In the genomic region with DNA sequence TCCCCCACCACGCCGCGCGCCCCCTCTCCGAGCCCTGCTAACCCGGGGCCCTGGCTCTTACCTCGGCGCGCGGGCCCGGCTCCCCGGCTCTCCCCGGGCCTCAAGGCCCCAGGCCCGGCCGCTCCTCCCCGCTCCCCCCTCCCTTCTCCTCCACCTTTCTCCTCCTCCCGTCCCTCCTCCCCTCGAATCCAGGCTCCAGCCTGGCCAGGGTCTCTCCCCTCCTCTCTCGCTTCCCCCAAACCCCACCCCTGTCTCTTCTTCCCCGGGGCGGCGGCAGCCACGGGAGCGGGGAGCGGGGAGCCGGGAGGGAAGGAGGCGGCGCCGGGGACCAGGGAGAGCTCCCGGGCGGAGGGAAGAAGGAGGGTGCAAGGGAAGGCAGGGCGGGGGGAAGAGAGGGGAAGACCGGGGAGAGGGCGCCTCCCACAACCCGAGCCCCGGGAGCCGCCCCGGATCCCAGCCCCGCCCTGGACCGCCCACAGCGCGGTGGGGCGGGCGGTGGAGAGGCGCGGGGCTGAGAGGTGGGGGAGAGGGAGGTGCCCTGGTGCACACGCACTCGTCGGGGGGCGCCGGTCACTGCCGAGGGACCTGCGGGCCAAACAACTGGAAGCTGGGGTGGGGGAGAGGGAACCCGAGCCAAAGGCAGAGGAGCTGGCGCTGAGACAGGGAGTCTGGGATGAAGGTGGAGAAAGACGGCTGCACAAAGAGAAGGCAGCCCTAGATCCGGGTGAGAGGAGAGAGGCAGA, we compare ENCODE assay signal across 8 cellular contexts. TPM values are rescaled to one million over a fixed set of nuclear protein-coding genes. Genes with fewer than 3 reads are reported as not detected.
DNase-seq lines count a peak whose midpoint lies in the region; ATAC-seq and TF ChIP-seq lines count a peak whose summit lies in the region.

A gene (minus strand): TSS at position 395 of the 743 bp plus-strand sequence. CDS start 798 bp downstream, outside the sequence.

- H3K79me1 ChIP-seq in H9 (ENCODE audit: insufficient read depth, low read depth, low read length, poor library complexity, severe bottlenecking): no peaks in the 10 kb centered on the region
- H3K79me1 ChIP-seq in trophoblast cell (ENCODE audit: low read length): peaks cover 4% of the 10 kb centered on the region

- H3K4me3 Mint-ChIP-seq in H9: peak within 1 kb of the TSS; percentile 88 to 92

- H3K4me3 ChIP-seq in cardiac muscle cell (peak within 1 kb of the TSS; percentile 65), trophoblast cell (ENCODE audit: low read depth, low read length) (peak within 1 kb of the TSS; percentile 88), upper lobe of right lung (peak within 1 kb of the TSS; percentile 75)

- H3K9me3 ChIP-seq in H9 (ENCODE audit: control insufficient read depth, low read depth, low read length): no peaks in the 10 kb centered on the region
- no peaks in the 10 kb centered on the region for H3K9me3 ChIP-seq in cardiac muscle cell (ENCODE audit: low read depth)
- H3K9me3 ChIP-seq in trophoblast cell (ENCODE audit: insufficient read depth, low read depth, low read length): no peaks in the 10 kb centered on the region
- H3K9me3 ChIP-seq in upper lobe of right lung: no peaks in the 10 kb centered on the region

- H2AK5ac ChIP-seq in H9 (ENCODE audit: insufficient read length, low read length) (no peak within 1 kb of the TSS), trophoblast cell (ENCODE audit: low read length) (no peak within 1 kb of the TSS)

- peak; percentile 78 for DNase-seq in DMS153 treated with DMSO at 0.1 percent for 48 hours (lab: John Stamatoyannopoulos, UW; ENCODE audit: unreplicated experiment)
- peak; percentile 89 for DNase-seq in H9
- DNase-seq in NCI-H128 (lab: John Stamatoyannopoulos, UW; ENCODE audit: unreplicated experiment): peak; percentile 67
- DNase-seq in T-helper 1 cell: peak; percentile 63 to 72 (median 68)
- peak; percentile 94 to 95 for DNase-seq in cardiac muscle cell (ENCODE audit: low read depth in 1 of 2, low spot score in 1 of 2)
- DNase-seq in trophoblast cell: peak in 1 of 2 donors; percentile 11
- DNase-seq in upper lobe of right lung: peak; percentile 92

- H3K23me2 ChIP-seq in H9 (ENCODE audit: insufficient read length, low read depth, low read length, poor library complexity, severe bottlenecking): peaks cover 36% of the 10 kb centered on the region

- H3K4me1 Mint-ChIP-seq in H9: peaks cover 55 to 60% of the 10 kb centered on the region in 2 experiments

- no peak within 1 kb of the TSS for H2BK20ac ChIP-seq in H9 (ENCODE audit: low read depth, low read length, poor library complexity, severe bottlenecking)

- H3K23ac ChIP-seq in H9 (ENCODE audit: insufficient read length, low read depth, low read length) (no peak within 1 kb of the TSS), trophoblast cell (ENCODE audit: low read length) (no peak within 1 kb of the TSS)

- H2AFZ ChIP-seq in H9 (ENCODE audit: low read length): no peak within 1 kb of the TSS
- peak within 1 kb of the TSS; percentile 51 for H2AFZ ChIP-seq in trophoblast cell (ENCODE audit: insufficient read depth, low read length, poor library complexity)

- H4K5ac ChIP-seq in H9 (ENCODE audit: insufficient read length, low read depth, low read length): no peak within 1 kb of the TSS

- H3K27ac ChIP-seq in H9 (ENCODE audit: insufficient read length, low read depth, low read length): no peak within 1 kb of the TSS
- no peak within 1 kb of the TSS for H3K27ac ChIP-seq in adipose tissue (ENCODE audit: low read depth, low read length)
- peak within 1 kb of the TSS; percentile 84 for H3K27ac ChIP-seq in cardiac muscle cell
- peak within 1 kb of the TSS; percentile 64 for H3K27ac ChIP-seq in trophoblast cell (ENCODE audit: low read depth, low read length)
- peak within 1 kb of the TSS; percentile 68 for H3K27ac ChIP-seq in upper lobe of right lung

- H4K12ac ChIP-seq in trophoblast cell (ENCODE audit: low read depth, low read length): no peak within 1 kb of the TSS

- H2BK120ac ChIP-seq in H9 (ENCODE audit: low read depth, low read length, poor library complexity, severe bottlenecking): no peak within 1 kb of the TSS
- peak within 1 kb of the TSS; percentile 5 for H2BK120ac ChIP-seq in trophoblast cell (ENCODE audit: insufficient read depth, low read length, poor library complexity)

- H3K36me3 Mint-ChIP-seq in H9 (ENCODE audit: insufficient read depth in 1 of 3, low read depth in 3 of 3): peaks cover 0 to 17% (median 9%) of the 10 kb centered on the region in 3 experiments; a peak in 5 of 7 replicates

- H2BK15ac ChIP-seq in H9 (ENCODE audit: low read depth, low read length): no peak within 1 kb of the TSS

- H3T11ph ChIP-seq in H9 (ENCODE audit: low read length): no peak within 1 kb of the TSS

- H3K14ac ChIP-seq in H9 (ENCODE audit: insufficient read depth, low read length): peak within 1 kb of the TSS; percentile 0; the same call in 1 of the 2 replicates
- no peak within 1 kb of the TSS for H3K14ac ChIP-seq in trophoblast cell (ENCODE audit: low read length)

- WGBS in H9 (ENCODE audit: extremely low coverage, insufficient read length, low lambda C conversion rate): no CpG with 5 or more reads among the region's 57 CpGs
- 0 to 1% (median 0%) methylated on average over 25 to 51 of the region's 57 CpGs for WGBS in adipose tissue, 3 donors
- no CpG with 5 or more reads among the region's 57 CpGs for WGBS in trophoblast cell (ENCODE audit: extremely low coverage, insufficient coverage, insufficient read length)

- H3K4me2 ChIP-seq in H9 (ENCODE audit: insufficient read depth, insufficient read length, low read length) (peak within 1 kb of the TSS; percentile 93), trophoblast cell (ENCODE audit: low read length) (peak within 1 kb of the TSS; percentile 99)

- H3K79me2 ChIP-seq in H9 (ENCODE audit: insufficient read depth, low read length) (no peaks in the 10 kb centered on the region; the same call in 1 of the 2 replicates), trophoblast cell (ENCODE audit: control insufficient read depth, insufficient read depth, low read length, poor library complexity) (peaks cover 2% of the 10 kb centered on the region)

- no peak within 1 kb of the TSS for H3K4ac ChIP-seq in H9 (ENCODE audit: low read depth, low read length)
- peak within 1 kb of the TSS; percentile 2 for H3K4ac ChIP-seq in trophoblast cell (ENCODE audit: low read depth, low read length)

- H3K36me3 ChIP-seq in cardiac muscle cell: no peaks in the 10 kb centered on the region
- H3K36me3 ChIP-seq in trophoblast cell (ENCODE audit: control insufficient read depth in 1 of 2, insufficient read depth in 2 of 2, low read length in 2 of 2): peaks cover 0 to 1% of the 10 kb centered on the region in 2 experiments
- H3K36me3 ChIP-seq in upper lobe of right lung: no peaks in the 10 kb centered on the region

- H4K20me1 ChIP-seq in H9 (ENCODE audit: control insufficient read depth, insufficient read depth, insufficient read length): no peaks in the 10 kb centered on the region

- TF ChIP-seq CTCF in H9 (conservative IDR thresholded peaks at IDR 0.05) (no peak), cardiac muscle cell (IDR thresholded peaks at IDR 0.05; ENCODE audit: low read depth, low read length) (no peak), upper lobe of right lung (IDR thresholded peaks at IDR 0.05) (no peak)

- no peak within 1 kb of the TSS for H4K8ac ChIP-seq in H9 (replicated peaks; ENCODE audit: insufficient read length, low read depth, low read length)
- peak within 1 kb of the TSS; percentile 53 for H4K8ac ChIP-seq in trophoblast cell (ENCODE audit: low read depth, low read length)

- H3K27me3 Mint-ChIP-seq in H9 (ENCODE audit: low read depth): no peaks in the 10 kb centered on the region; the same call in none of the 2 replicates

- H3K4me1 ChIP-seq in H9 (ENCODE audit: insufficient read depth, low read length): peaks cover 4% of the 10 kb centered on the region; the same call in 1 of the 2 replicates
- no peaks in the 10 kb centered on the region for H3K4me1 ChIP-seq in cardiac muscle cell (ENCODE audit: low read depth)
- peaks cover 10 to 14% of the 10 kb centered on the region in 2 experiments for H3K4me1 ChIP-seq in trophoblast cell (ENCODE audit: control insufficient read depth in 1 of 2, insufficient read depth in 2 of 2, low read length in 2 of 2)
- H3K4me1 ChIP-seq in upper lobe of right lung: peaks cover 22% of the 10 kb centered on the region

- no peak within 1 kb of the TSS for H3K56ac ChIP-seq in H9 (ENCODE audit: insufficient read length, low read depth, low read length)

- H3K27ac Mint-ChIP-seq in H9: peak within 1 kb of the TSS; percentile 62 to 96 (median 87)

- peak; percentile 97 for ATAC-seq in upper lobe of right lung

- H3K9ac ChIP-seq in H9 (ENCODE audit: extremely low read depth, insufficient read length, low read length): peak within 1 kb of the TSS; percentile 27
- H3K9ac ChIP-seq in trophoblast cell (ENCODE audit: low read length): peak within 1 kb of the TSS; percentile 61

- intact Hi-C loops in upper lobe of right lung (cut with DNase I): no loop called here

- no peak within 1 kb of the TSS for H4K91ac ChIP-seq in H9 (ENCODE audit: insufficient read length, low read depth, low read length)
- H4K91ac ChIP-seq in trophoblast cell (ENCODE audit: low read depth, low read length): peak within 1 kb of the TSS; percentile 39

- peaks cover 0 to 5% of the 10 kb centered on the region in 2 experiments; a peak in 2 of 5 replicates for H3K9me3 Mint-ChIP-seq in H9

- H2BK12ac ChIP-seq in H9 (ENCODE audit: insufficient read length, low read depth, low read length): no peak within 1 kb of the TSS
- no peak within 1 kb of the TSS for H2BK12ac ChIP-seq in trophoblast cell (ENCODE audit: low read length)

- H3K18ac ChIP-seq in H9 (ENCODE audit: insufficient read length, low read depth, low read length) (peak within 1 kb of the TSS; percentile 8), trophoblast cell (ENCODE audit: low read length) (peak within 1 kb of the TSS; percentile 59)

- H2BK5ac ChIP-seq in H9 (ENCODE audit: insufficient read length, low read length): no peak within 1 kb of the TSS
- H2BK5ac ChIP-seq in trophoblast cell (ENCODE audit: low read depth, low read length, poor library complexity): no peak within 1 kb of the TSS

- H3K27me3 ChIP-seq in H9 (ENCODE audit: insufficient read depth, low read length) (no peaks in the 10 kb centered on the region), cardiac muscle cell (no peaks in the 10 kb centered on the region), trophoblast cell (ENCODE audit: insufficient read depth, low read length) (peaks cover 9% of the 10 kb centered on the region), upper lobe of right lung (no peaks in the 10 kb centered on the region)

RNA-seq across cellular contexts. Expression of the gene that starts here (rescaled TPM):
- 132 and 146 TPM in 2 replicates for total RNA-seq in H9 (2021)
- polyA plus RNA-seq in adipose tissue: 10 to 100 TPM in 2 of 3 donors, 1 to 10 TPM in 1; 7.0 to 35.0 (median 17.7) TPM
- total RNA-seq in cardiac muscle cell: 50.2 and 101 TPM in 2 replicates
- 67.0 and 113 TPM in 2 replicates for polyA plus RNA-seq in cardiac muscle cell
- polyA plus RNA-seq in trophoblast cell (2013): 15.2 and 15.5 TPM in 2 replicates
- total RNA-seq in upper lobe of right lung: 40.1 TPM

Comparison
In these comparisons a context has a peak if more than half of its experiments do, and no peak if none do; other contexts are left out.
1. H3K27ac ChIP-seq: peak in cardiac muscle cell (single experiment), trophoblast cell (single experiment) and upper lobe of right lung (single experiment); none in H9 (single experiment) and adipose tissue (single experiment).
2. Peak in every context shown above with its lines, with median percentiles within 50 percentile points of each other: H3K4me3 ChIP-seq.